Comparison of ENCODE assay signal across 8 cellular contexts in the genomic region with DNA sequence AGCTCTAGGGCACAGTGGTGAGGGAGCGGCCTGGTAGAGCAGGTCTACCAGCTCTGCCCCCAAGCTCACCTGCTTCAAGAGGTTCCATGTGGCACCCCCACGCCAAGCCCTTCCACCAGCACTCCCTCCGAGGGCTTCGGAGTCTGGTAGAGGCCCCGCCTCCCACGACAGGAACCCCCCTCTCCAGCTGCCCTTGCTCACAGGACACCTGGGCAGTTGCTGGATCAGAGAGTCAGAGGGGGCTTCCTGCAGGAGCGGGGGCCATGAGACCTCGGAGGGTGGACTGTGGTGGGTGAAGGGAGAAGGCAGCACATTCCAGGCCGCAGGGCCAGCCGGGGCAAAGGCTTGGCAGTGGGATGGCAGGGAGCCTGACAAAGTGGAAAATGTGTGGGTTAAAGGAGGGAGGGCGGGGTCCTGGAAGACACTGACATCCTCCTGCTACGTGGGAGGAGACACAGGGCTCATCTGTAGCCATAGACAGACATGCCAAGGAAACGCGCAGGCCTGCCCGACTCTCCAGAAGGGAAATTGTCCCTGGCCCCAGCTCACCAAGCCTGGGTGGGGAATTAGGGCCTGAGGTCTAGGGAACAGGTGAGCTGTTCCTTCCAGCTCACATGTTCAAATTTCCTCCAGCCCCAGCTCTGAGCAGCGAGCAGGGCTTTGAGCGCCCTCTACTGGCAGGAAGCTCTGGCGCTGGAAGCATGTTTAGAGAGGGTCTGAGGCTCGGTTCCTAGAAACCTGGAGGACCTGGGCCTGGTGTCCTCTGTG.
DNase-seq lines count a peak whose midpoint lies in the region; ATAC-seq and TF ChIP-seq lines count a peak whose summit lies in the region.

No MANE protein-coding gene starts in this region.

- POLR2A ChIA-PET in AG04450 (lab: Yijun Ruan, JAX) = no interaction called here

- DNase-seq in AG04450 (ENCODE audit: low read depth, low spot score) (peak; percentile 30), GM19240 (ENCODE audit: insufficient read length, low spot score) (peak; percentile 81), NCI-H460 (ENCODE audit: extremely low read depth, low read depth) (peak; percentile 68), dedifferentiated amniotic fluid mesenchymal stem cell (ENCODE audit: extremely low spot score) (peak; percentile 57), lower leg skin (ENCODE audit: low spot score in 2 of 2) (peak; percentile 58 to 94)
- peak; percentile 88 for DNase-seq in activated CD4-positive, alpha-beta T cell treated with anti-CD3 and anti-CD28 coated beads for 48 hours
- peak; percentile 45 for DNase-seq in stimulated activated CD8-positive, alpha-beta memory T cell treated with anti-CD3 and anti-CD28 coated beads, Interleukin-12 subunit alpha, Interleukin-12 subunit beta, amount 100 ng/mL, for 24 hours (ENCODE audit: extremely low read depth)

- TF ChIP-seq CTCF in AG04450 (IDR thresholded peaks at IDR 0.05; ENCODE audit: low read depth, low read length) (peak; percentile 96), lower leg skin (IDR thresholded peaks at IDR 0.05) (no peak)

- no peak for TF ChIP-seq POLR2A in lower leg skin (IDR thresholded peaks at IDR 0.05)

- WGBS in lower leg skin, 2 donors = 30 to 33% methylated on average over 19 of the region's 19 CpGs

- no peak overlapping the region for H3K27ac ChIP-seq in AG04450 (ENCODE audit: low read depth, low read length)

- H3K27me3 ChIP-seq in AG04450 (ENCODE audit: control insufficient read depth, insufficient read depth, low read length) = peaks cover 71% of the 10 kb centered on the region

- intact Hi-C loops in lower leg skin (cut with DNase I; ENCODE audit: low total_unique reads) = loop anchor here (5.0 kb wide), 1 partner anchor 474 kb away; no protein-coding TSS in a partner anchor

- CTCF ChIA-PET in AG04450 (lab: Charles Lee) = interaction anchor here (0.5 to 9.1 kb wide), 45 partner anchors 10 to 614 kb away, joined by 3 to 154 read pairs (median 3); no protein-coding TSS in a partner anchor

- no peak for ATAC-seq in GM21423 (IDR thresholded peaks at IDR 0.05; ENCODE audit: unreplicated experiment)

- no peak overlapping the region for H3K4me3 ChIP-seq in AG04450 (ENCODE audit: low read depth, low read length)
- no peak overlapping the region for H3K4me3 ChIP-seq in lower leg skin (ENCODE audit: low read depth, poor library complexity, severe bottlenecking)

- H3K9me3 ChIP-seq in AG04450 (ENCODE audit: control insufficient read depth, insufficient read depth, low read length) = no peaks in the 10 kb centered on the region; the same call in 1 of the 2 replicates

Comparison
In these comparisons a context has a peak if more than half of its experiments do, and no peak if none do; other contexts are left out.
1. DNase-seq: peak in every context shown above with its lines; median percentile 88 in activated CD4-positive, alpha-beta T cell treated with anti-CD3 and anti-CD28 coated beads for 48 hours; 81 in GM19240; 76 in lower leg skin; 68 in NCI-H460; 57 in dedifferentiated amniotic fluid mesenchymal stem cell; 45 in stimulated activated CD8-positive, alpha-beta memory T cell treated with anti-CD3 and anti-CD28 coated beads, Interleukin-12 subunit alpha, Interleukin-12 subunit beta, amount 100 ng/mL, for 24 hours; 30 in AG04450.